In the genomic region with DNA sequence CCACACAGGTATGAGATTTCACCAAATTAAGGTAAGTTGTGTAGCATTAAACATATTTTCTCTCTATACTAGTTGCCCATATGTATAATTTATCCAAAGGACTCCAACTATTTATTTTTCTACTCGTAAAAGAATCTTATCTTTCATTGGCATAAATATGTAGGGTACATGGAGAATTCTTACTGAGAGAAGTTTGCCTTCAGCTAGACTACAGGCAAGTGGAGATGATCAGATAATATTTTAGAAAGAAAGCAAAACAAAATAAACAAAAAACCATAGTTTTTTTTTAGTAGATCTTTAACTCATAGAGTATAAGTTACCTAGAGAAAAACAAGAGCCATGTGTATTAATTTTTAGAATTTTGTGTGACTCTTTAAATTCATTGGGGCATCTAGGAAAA, we compare ENCODE assay signal across 34 cellular contexts.
"Had no signal": no experiment of that assay in that cellular context is flagged by ENCODE, and none has a peak within 500 bp of the region (broad histone marks: within the 10 kb centered on the region; RNA-seq: fewer than 3 reads in every experiment).

No MANE protein-coding gene starts in this region.

- DNase-seq: Karpas-422, Kasumi-1, MG63, MM.1S, MV-4-11, NCI-H1048, NCI-H1092, NCI-H1092 treated with DMSO at 0.1 percent for 48 hours, NCI-H1105, NCI-H1105 treated with DMSO at 0.1 percent for 48 hours, NCI-H1417 treated with DMSO at 0.1 percent for 48 hours, NCI-H1436, NCI-H1436 treated with DMSO at 0.1 percent for 48 hours, NCI-H146, NCI-H1694, NCI-H1694 treated with DMSO at 0.1 percent for 48 hours, NCI-H187, NCI-H187 treated with DMSO at 0.1 percent for 48 hours, NCI-H1930, NCI-H2029, NCI-H2029 treated with DMSO at 0.1 percent for 48 hours, NCI-H2081, NCI-H2081 treated with DMSO at 0.1 percent for 48 hours, NCI-H2107, NCI-H2171, NCI-H2171 treated with DMSO at 0.1 percent for 48 hours, NCI-H2227 treated with DMSO at 0.1 percent for 48 hours, NCI-H226, NCI-H345, NCI-H446, NCI-H446 treated with DMSO at 0.1 percent for 48 hours, NCI-H510A, NCI-H510A treated with DMSO at 0.1 percent for 48 hours, NCI-H524 had no signal

- H3K4me3 ChIP-seq: MG63 had no signal
